ENCODE assay signal across 8 cellular contexts in the genomic region with DNA sequence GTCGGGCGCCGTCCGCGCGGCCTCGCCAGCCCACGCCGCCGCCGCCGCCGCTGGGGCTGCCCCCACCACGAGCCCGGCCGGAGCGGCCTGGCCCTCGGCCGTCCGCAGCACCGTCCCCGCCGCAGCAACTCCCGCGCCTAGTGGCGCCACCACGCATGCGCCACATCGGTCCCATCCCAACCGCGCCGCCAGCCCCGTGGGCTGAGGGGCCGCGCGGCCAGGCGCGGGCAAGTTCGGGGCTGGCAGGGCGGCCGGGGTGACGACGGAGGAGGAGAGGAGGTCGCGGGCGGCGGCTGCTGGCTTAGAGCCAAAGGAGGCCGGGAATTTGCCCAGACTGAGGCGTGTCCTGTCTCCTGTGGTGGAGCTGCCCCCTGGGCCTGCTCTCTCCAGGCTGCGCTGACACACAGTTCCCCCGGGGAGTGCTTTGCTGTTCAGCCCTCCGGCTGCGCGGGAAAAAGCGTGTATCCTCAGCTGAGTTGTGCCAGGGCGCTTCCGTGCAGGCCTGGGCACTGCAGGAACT. TPM values are rescaled to one million over a fixed set of nuclear protein-coding genes. Genes with fewer than 3 reads are reported as not detected.
DNase-seq lines count a peak whose midpoint lies in the region; ATAC-seq, FAIRE-seq and TF ChIP-seq lines count a peak whose summit lies in the region.

A gene (minus strand): TSS at position 298 of the 520 bp plus-strand sequence. CDS start 132 bp downstream, at position 166.

- no peak for TF ChIP-seq EP300 in HepG2 (IDR thresholded peaks at IDR 0.05; ENCODE audit: low read depth in 2 of 2, low read length in 2 of 2)
- TF ChIP-seq EP300 in HepG2 (CRISPR knock-in tag; IDR thresholded peaks at IDR 0.05; ENCODE audit: borderline replicate concordance), result no peak

- peak within 1 kb of the TSS; percentile 10 for H3K27ac Mint-ChIP-seq in stimulated activated naive B cell treated with anti-CD40 and anti-IgM and Interleukin-4, amounts not matched to agents 10 μg/mL and 1 μg/mL and 100 μg/mL, for 72 hours

- peaks cover 11 to 13% of the 10 kb centered on the region in 2 donors for H3K27me3 Mint-ChIP-seq in stimulated activated naive B cell treated with anti-CD40 and anti-IgM and Interleukin-4, amounts not matched to agents 10 μg/mL and 1 μg/mL and 100 μg/mL, for 72 hours

- no peak for TF ChIP-seq POLR2A in HepG2 (IDR thresholded peaks at IDR 0.05; ENCODE audit: insufficient read depth in 1 of 2, low read depth in 2 of 2, low read length in 2 of 2)

- in situ Hi-C loops in HepG2 (cut with HindIII; ENCODE audit: extremely low pct_ligation_motif_present, low pct_unique_long_range_greater_than_20kb), result loop anchor here (25.0 kb wide), 1 partner anchor 109 kb away; no protein-coding TSS in a partner anchor

- H3K4me1 Mint-ChIP-seq in stimulated activated naive B cell treated with anti-CD40 and anti-IgM and Interleukin-4, amounts not matched to agents 10 μg/mL and 1 μg/mL and 100 μg/mL, for 72 hours, result peaks cover 0 to 6% of the 10 kb centered on the region in 2 donors

- POLR2A ChIA-PET in HepG2 (lab: Yijun Ruan, JAX), result no interaction called here

- H3K9ac ChIP-seq in liver (ENCODE audit: low read depth in 1 of 2, low read length in 2 of 2) (peak within 1 kb of the TSS; percentile 18 to 92), HepG2 (ENCODE audit: insufficient read depth, low read depth, low read length) (no peak within 1 kb of the TSS), HUES48 (ENCODE audit: low read depth, low read length) (peak within 1 kb of the TSS; percentile 81), SK-N-MC (ENCODE audit: insufficient read length) (peak within 1 kb of the TSS; percentile 97)

- no peaks in the 10 kb centered on the region for H3K79me2 ChIP-seq in HepG2 (ENCODE audit: insufficient read depth, low read length)

- no peak for ATAC-seq in HepG2
- ATAC-seq in stimulated activated naive B cell treated with anti-CD40 and anti-IgM and Interleukin-4, amounts not matched to agents 10 μg/mL and 1 μg/mL and 100 μg/mL, for 72 hours (replicated peaks), result peak; percentile 82 to 84
- no peak for ATAC-seq in GM21529 (IDR thresholded peaks at IDR 0.05; ENCODE audit: unreplicated experiment)

- H4K20me1 ChIP-seq in HepG2 (ENCODE audit: insufficient read depth, low read length), result no peaks in the 10 kb centered on the region

- intact Hi-C loops in HepG2 (cut with micrococcal nuclease; ENCODE audit: unreplicated experiment), result no loop called here

- BruUV-seq in HepG2 (replicated peaks; lab: Mats Ljungman, UMichigan), result no TSS peak

- H3K9me3 ChIP-seq in liver (ENCODE audit: control insufficient read depth in 4 of 4, low read length in 3 of 4) (no peaks in the 10 kb centered on the region), HepG2 (ENCODE audit: low read length) (no peaks in the 10 kb centered on the region; the same call in 1 of the 2 replicates), HUES48 (ENCODE audit: control insufficient read depth, insufficient read depth, low read length) (no peaks in the 10 kb centered on the region), SK-N-MC (ENCODE audit: low read depth, low read length) (no peaks in the 10 kb centered on the region)

- H3K27me3 ChIP-seq in liver (ENCODE audit: control insufficient read depth in 4 of 4, insufficient read depth in 4 of 4, low read length in 3 of 4), result no peaks in the 10 kb centered on the region
- H3K27me3 ChIP-seq in HepG2 (ENCODE audit: control insufficient read depth in 1 of 2, insufficient read depth in 2 of 2, low read length in 2 of 2), result no peaks in the 10 kb centered on the region
- H3K27me3 ChIP-seq in HUES48 (ENCODE audit: control insufficient read depth, insufficient read depth, low read length), result peaks cover 5% of the 10 kb centered on the region

- H3K9me3 Mint-ChIP-seq in stimulated activated naive B cell treated with anti-CD40 and anti-IgM and Interleukin-4, amounts not matched to agents 10 μg/mL and 1 μg/mL and 100 μg/mL, for 72 hours, result no peaks in the 10 kb centered on the region

- CTCF ChIA-PET in HepG2 (lab: Yijun Ruan, JAX; ENCODE audit: low intra/inter-chr PET ratio, low total read pairs), result no interaction called here

- H3K36me3 ChIP-seq in liver (ENCODE audit: control insufficient read depth in 4 of 4, insufficient read depth in 3 of 4, low read depth in 1 of 4, low read length in 3 of 4) (no peaks in the 10 kb centered on the region), HepG2 (replicated peaks in 1 of 2; ENCODE audit: control insufficient read depth in 1 of 2, insufficient read depth in 2 of 2, low read length in 2 of 2) (no peaks in the 10 kb centered on the region), HUES48 (ENCODE audit: control insufficient read depth, insufficient read depth, low read length) (no peaks in the 10 kb centered on the region), SK-N-MC (ENCODE audit: insufficient read depth, low read length) (no peaks in the 10 kb centered on the region)

- peak within 1 kb of the TSS; percentile 66 to 95 (median 69) for H3K4me3 ChIP-seq in liver (ENCODE audit: low read depth in 1 of 3, low read length in 3 of 3)
- H3K4me3 ChIP-seq in HepG2 (replicated peaks in 1 of 3; ENCODE audit: insufficient read depth in 1 of 3, low read depth in 2 of 3, low read length in 3 of 3), result no peak within 1 kb of the TSS
- H3K4me3 ChIP-seq in HUES48 (ENCODE audit: low read depth, low read length), result peak within 1 kb of the TSS; percentile 76
- H3K4me3 ChIP-seq in SK-N-MC, result peak within 1 kb of the TSS; percentile 99

- H3K27ac ChIP-seq in liver (ENCODE audit: low read depth in 1 of 2, low read length in 2 of 2) (peak within 1 kb of the TSS; percentile 96 to 98), HepG2 (ENCODE audit: extremely low read length, insufficient read depth, low read length) (no peak within 1 kb of the TSS), HUES48 (ENCODE audit: low read depth, low read length) (peak within 1 kb of the TSS; percentile 61), SK-N-MC (peak within 1 kb of the TSS; percentile 82)

- DNase-seq in HepG2 (ENCODE audit: low spot score) (no peak), SK-N-MC (ENCODE audit: low read depth, low spot score) (peak; percentile 53), ecto neural progenitor cell (ENCODE audit: low spot score) (peak; percentile 69), left kidney (ENCODE audit: low read depth, low spot score) (peak; percentile 93)
- DNase-seq in stimulated activated naive B cell treated with anti-CD40 and anti-IgM and Interleukin-4, amounts not matched to agents 10 μg/mL and 1 μg/mL and 100 μg/mL, for 72 hours, result peak; percentile 33

- no peak within 1 kb of the TSS for H2AFZ ChIP-seq in HepG2 (ENCODE audit: low read length)

- H3K4me1 ChIP-seq in liver (ENCODE audit: control insufficient read depth in 4 of 4, insufficient read depth in 4 of 4, low read length in 3 of 4) (peaks cover 1 to 14% (median 6%) of the 10 kb centered on the region in 4 donors), HepG2 (ENCODE audit: insufficient read depth, low read length) (no peaks in the 10 kb centered on the region), HUES48 (ENCODE audit: control insufficient read depth, insufficient read depth, low read length) (peaks cover 8% of the 10 kb centered on the region; the same call in 1 of the 2 replicates)

- H3K4me2 ChIP-seq in HepG2 (ENCODE audit: low read depth, low read length), result no peak within 1 kb of the TSS

- TF ChIP-seq RAD21 in liver (IDR thresholded peaks at IDR 0.05) (peak; percentile 16 to 28), HepG2 (CRISPR knock-in tag; IDR thresholded peaks at IDR 0.05) (no peak)

- peak; percentile 1 for TF ChIP-seq CTCF in liver (IDR thresholded peaks at IDR 0.05; ENCODE audit: low read depth, low read length, missing input control)
- TF ChIP-seq CTCF in HepG2 (CRISPR knock-in tag; IDR thresholded peaks at IDR 0.05), result no peak

- WGBS in liver, result 2% methylated on average over 57 of the region's 57 CpGs
- 87% methylated on average over 43 of the region's 57 CpGs for WGBS in HepG2 (ENCODE audit: low lambda C conversion rate)

- no peak for FAIRE-seq in HepG2 (lab: Jason Lieb, UNC)

- H3K4me3 Mint-ChIP-seq in stimulated activated naive B cell treated with anti-CD40 and anti-IgM and Interleukin-4, amounts not matched to agents 10 μg/mL and 1 μg/mL and 100 μg/mL, for 72 hours, result peak within 1 kb of the TSS; percentile 76 to 81

- no peaks in the 10 kb centered on the region for H3K36me3 Mint-ChIP-seq in stimulated activated naive B cell treated with anti-CD40 and anti-IgM and Interleukin-4, amounts not matched to agents 10 μg/mL and 1 μg/mL and 100 μg/mL, for 72 hours

TF ChIP-seq in HepG2, 621 proteins besides CTCF, POLR2A, EP300 and RAD21 (continues in another document):
- TF ChIP-seq HNRNPLL (IDR thresholded peaks at IDR 0.05; ENCODE audit: low read depth, low read length, poor library complexity, severe bottlenecking) (no peak), CBX2 (IDR thresholded peaks at IDR 0.05; ENCODE audit: low read depth, low read length) (no peak), CBX2 (CRISPR knock-in tag; IDR thresholded peaks at IDR 0.05; ENCODE audit: low read depth) (no peak)

RNA-seq across cellular contexts. Expression of the gene that starts here (rescaled TPM):
- total RNA-seq in liver (1 to 10 TPM; 5.3 to 6.4 TPM), HepG2 (2016; rRNA removed; fragmentation: Illumina TruSeq; extraction: Trizol) (not detected in 2 replicates)
- polyA plus RNA-seq in liver (1 to 10 TPM; 3.9 to 6.3 TPM), HepG2 (2011; rRNA removed) (not detected in 2 replicates)
- not detected in 2 replicates for total RNA-seq in HepG2 (2016; cell fraction: cytosol; rRNA removed; fragmentation: Illumina TruSeq; extraction: Trizol; ENCODE audit: low read depth)
- not detected in 2 replicates for total RNA-seq in HepG2 (2016; cell fraction: insoluble cytoplasmic fraction; rRNA removed; fragmentation: Illumina TruSeq; extraction: Trizol)
- not detected in 2 replicates for total RNA-seq in HepG2 (2016; cell fraction: membrane; rRNA removed; fragmentation: Illumina TruSeq; extraction: Trizol)
- total RNA-seq in HepG2 (2016; cell fraction: nucleus; rRNA removed; fragmentation: Illumina TruSeq; extraction: Trizol), result not detected in 2 replicates
- polyA plus RNA-seq in HepG2 (2011; cell fraction: cytosol; rRNA removed), result not detected in 2 replicates
- polyA plus RNA-seq in HepG2 (2011; cell fraction: nucleus; rRNA removed), result not detected in 2 replicates
- polyA plus RNA-seq in HepG2 (2012), result not detected in 2 replicates
- not detected in 2 replicates for polyA plus RNA-seq in HepG2 (2016; cell fraction: cytosol; fragmentation: Illumina TruSeq; extraction: Trizol; ENCODE audit: low read depth)
- not detected in 2 replicates for polyA plus RNA-seq in HepG2 (2016; cell fraction: insoluble cytoplasmic fraction; fragmentation: Illumina TruSeq; extraction: Trizol; ENCODE audit: low read depth)
- polyA plus RNA-seq in HepG2 (2016; cell fraction: membrane; fragmentation: Illumina TruSeq; extraction: Trizol; ENCODE audit: low read depth), result not detected in 2 replicates
- not detected in 2 replicates for polyA plus RNA-seq in HepG2 (2016; cell fraction: nucleus; fragmentation: Illumina TruSeq; extraction: Trizol; ENCODE audit: insufficient read depth, low read depth)
- 3.9 TPM in 1 of 2 replicates, not detected in the other for polyA minus RNA-seq in HepG2 (2011; rRNA and poly(A)+ RNA removed; ENCODE audit: low replicate concordance)
- not detected in 2 replicates for polyA minus RNA-seq in HepG2 (2011; cell fraction: cytosol; rRNA and poly(A)+ RNA removed)
- polyA minus RNA-seq in HepG2 (2011; cell fraction: nucleus; rRNA and poly(A)+ RNA removed), result not detected in 2 replicates

Comparison
In these comparisons a context has a peak if more than half of its experiments do, and no peak if none do; other contexts are left out.
1. H3K4me3 ChIP-seq: peak in liver (3 of 3), HUES48 (single experiment) and SK-N-MC (single experiment); none in HepG2 (0 of 3).
2. ATAC-seq: peak in stimulated activated naive B cell treated with anti-CD40 and anti-IgM and Interleukin-4, amounts not matched to agents 10 μg/mL and 1 μg/mL and 100 μg/mL, for 72 hours (2 of 2); none in HepG2 (single experiment) and GM21529 (single experiment).